29 cellular contexts compared by ENCODE assay signal in genomic region chr9:32289756-32290155, GRCh38.
"Had no signal": no experiment of that assay in that cellular context is flagged by ENCODE, and none has a peak within 500 bp of the region (broad histone marks: within the 10 kb centered on the region; RNA-seq: fewer than 3 reads in every experiment).

No MANE protein-coding gene starts in this region.

- DNase-seq: stimulated activated CD4-positive, alpha-beta T cell treated with anti-CD3 and anti-CD28 coated beads, Interleukin-2, amount 100 ng/mL, for 48 hours; stimulated activated CD4-positive, alpha-beta T cell treated with anti-CD3 and anti-CD28 coated beads, Interleukin-4, amount 100 ng/mL, for 1 hour; stimulated activated CD4-positive, alpha-beta T cell treated with anti-CD3 and anti-CD28 coated beads, Interleukin-4, amount 100 ng/mL, for 24 hours; stimulated activated CD4-positive, alpha-beta T cell treated with anti-CD3 and anti-CD28 coated beads, Interleukin-4, amount 100 ng/mL, for 4 hours; stimulated activated CD8-positive, alpha-beta memory T cell treated with anti-CD3 and anti-CD28 coated beads, Interleukin-4, amount 100 ng/mL, for 48 hours; stimulated activated naive B cell treated with anti-CD40 and anti-IgM and Interleukin-4, amounts not matched to agents 10 μg/mL and 1 μg/mL and 100 μg/mL, for 72 hours; stimulated activated naive CD4-positive, alpha-beta T cell; stimulated activated naive CD4-positive, alpha-beta T cell treated with Interleukin-2 at 50 U/mL for 16 hours; stimulated activated naive CD8-positive, alpha-beta T cell treated with anti-CD3 and anti-CD28 coated beads, Interleukin-15, amount 100 ng/mL, for 72 hours; stimulated activated naive CD8-positive, alpha-beta T cell treated with anti-CD3 and anti-CD28 coated beads, Interleukin-15, Interleukin-2, amounts not matched to agents 100 U/mL and 50 U/mL, for 24 hours; stomach; substantia nigra; testis; thyroid gland; tibial artery; transverse colon; trophoblast cell; upper lobe of left lung; upper lobe of right lung; uterus had no signal

- H3K4me1 ChIP-seq: suprapubic skin, testis, thyroid gland, tibial artery, tibial nerve, transverse colon, upper lobe of left lung, upper lobe of right lung, uterus, vagina had no signal

- H3K27me3 Mint-ChIP-seq: stimulated activated memory B cell treated with anti-CD40 and anti-IgM and Interleukin-4, amounts not matched to agents 10 μg/mL and 1 μg/mL and 100 μg/mL, for 72 hours had no signal

- H3K36me3 Mint-ChIP-seq: stimulated activated effector memory CD8-positive, alpha-beta T cell treated with anti-CD3 and anti-CD28 coated beads, Interleukin-12 subunit alpha, Interleukin-12 subunit beta, amount 100 ng/mL, for 72 hours; stimulated activated memory B cell treated with anti-CD40 and anti-IgM and Interleukin-4, amounts not matched to agents 10 μg/mL and 1 μg/mL and 100 μg/mL, for 72 hours; stimulated activated naive B cell treated with anti-CD40 and anti-IgM and Interleukin-4, amounts not matched to agents 10 μg/mL and 1 μg/mL and 100 μg/mL, for 72 hours; type B pancreatic cell had no signal

- H3K4me3 ChIP-seq: stomach, suprapubic skin, testis, thoracic aorta, thyroid gland, tibial artery, tibial nerve, transverse colon, upper lobe of left lung, upper lobe of right lung, uterus, vagina had no signal

- H3K9me3 Mint-ChIP-seq: stimulated activated effector memory CD8-positive, alpha-beta T cell treated with anti-CD3 and anti-CD28 coated beads, Interleukin-12 subunit alpha, Interleukin-12 subunit beta, amount 100 ng/mL, for 72 hours; stimulated activated naive CD8-positive, alpha-beta T cell treated with anti-CD3 and anti-CD28 coated beads, Interleukin-15, amount 100 ng/mL, for 72 hours; type B pancreatic cell had no signal

- H3K9me3 ChIP-seq: suprapubic skin, testis, thoracic aorta, thyroid gland, tibial artery, transverse colon, upper lobe of left lung, upper lobe of right lung, uterus, vagina had no signal

- H3K27ac Mint-ChIP-seq: stimulated activated effector memory CD8-positive, alpha-beta T cell treated with anti-CD3 and anti-CD28 coated beads, Interleukin-12 subunit alpha, Interleukin-12 subunit beta, amount 100 ng/mL, for 72 hours; stimulated activated memory B cell treated with anti-CD40 and anti-IgM and Interleukin-4, amounts not matched to agents 10 μg/mL and 1 μg/mL and 100 μg/mL, for 72 hours; stimulated activated naive B cell treated with anti-CD40 and anti-IgM and Interleukin-4, amounts not matched to agents 10 μg/mL and 1 μg/mL and 100 μg/mL, for 72 hours; stimulated activated naive CD8-positive, alpha-beta T cell treated with anti-CD3 and anti-CD28 coated beads, Interleukin-15, amount 100 ng/mL, for 72 hours; stimulated activated naive CD8-positive, alpha-beta T cell treated with anti-CD3 and anti-CD28 coated beads, Interleukin-15, Interleukin-2, amounts not matched to agents 100 ng/mL and 50 ng/mL, for 24 hours; type B pancreatic cell had no signal

- FAIRE-seq: urothelium cell line had no signal

- H3K36me3 ChIP-seq: stomach, suprapubic skin, thoracic aorta, thyroid gland, tibial artery, tibial nerve, transverse colon, upper lobe of left lung, upper lobe of right lung, uterus, vagina had no signal

- H3K4me1 Mint-ChIP-seq: stimulated activated effector memory CD8-positive, alpha-beta T cell treated with anti-CD3 and anti-CD28 coated beads, Interleukin-12 subunit alpha, Interleukin-12 subunit beta, amount 100 ng/mL, for 72 hours; stimulated activated memory B cell treated with anti-CD40 and anti-IgM and Interleukin-4, amounts not matched to agents 10 μg/mL and 1 μg/mL and 100 μg/mL, for 72 hours; stimulated activated naive B cell treated with anti-CD40 and anti-IgM and Interleukin-4, amounts not matched to agents 10 μg/mL and 1 μg/mL and 100 μg/mL, for 72 hours; stimulated activated naive CD8-positive, alpha-beta T cell treated with anti-CD3 and anti-CD28 coated beads, Interleukin-15, amount 100 ng/mL, for 72 hours had no signal

- H3K27me3 ChIP-seq: stomach, suprapubic skin, testis, thyroid gland, tibial artery, tibial nerve, transverse colon, upper lobe of left lung, upper lobe of right lung, uterus, vagina had no signal

- ATAC-seq: stimulated activated effector memory CD8-positive, alpha-beta T cell treated with anti-CD3 and anti-CD28 coated beads, Interleukin-12 subunit alpha, Interleukin-12 subunit beta, amount 100 ng/mL, for 72 hours; stimulated activated memory B cell treated with anti-CD40 and anti-IgM and Interleukin-4, amounts not matched to agents 10 μg/mL and 1 μg/mL and 100 μg/mL, for 72 hours; stimulated activated naive B cell treated with anti-CD40 and anti-IgM and Interleukin-4, amounts not matched to agents 10 μg/mL and 1 μg/mL and 100 μg/mL, for 72 hours; stimulated activated naive CD8-positive, alpha-beta T cell treated with anti-CD3 and anti-CD28 coated beads, Interleukin-15, amount 100 ng/mL, for 72 hours; stimulated activated naive CD8-positive, alpha-beta T cell treated with anti-CD3 and anti-CD28 coated beads, Interleukin-15, Interleukin-2, amounts not matched to agents 100 U/mL and 50 U/mL, for 24 hours; upper lobe of right lung had no signal

- H3K27ac ChIP-seq: stomach, suprapubic skin, testis, thoracic aorta, thyroid gland, tibial artery, tibial nerve, transverse colon, upper lobe of left lung, upper lobe of right lung, uterus, vagina had no signal

- H3K4me3 Mint-ChIP-seq: stimulated activated effector memory CD8-positive, alpha-beta T cell treated with anti-CD3 and anti-CD28 coated beads, Interleukin-12 subunit alpha, Interleukin-12 subunit beta, amount 100 ng/mL, for 72 hours; stimulated activated memory B cell treated with anti-CD40 and anti-IgM and Interleukin-4, amounts not matched to agents 10 μg/mL and 1 μg/mL and 100 μg/mL, for 72 hours; stimulated activated naive B cell treated with anti-CD40 and anti-IgM and Interleukin-4, amounts not matched to agents 10 μg/mL and 1 μg/mL and 100 μg/mL, for 72 hours; stimulated activated naive CD8-positive, alpha-beta T cell treated with anti-CD3 and anti-CD28 coated beads, Interleukin-15, amount 100 ng/mL, for 72 hours; stimulated activated naive CD8-positive, alpha-beta T cell treated with anti-CD3 and anti-CD28 coated beads, Interleukin-15, Interleukin-2, amounts not matched to agents 100 ng/mL and 50 ng/mL, for 24 hours; type B pancreatic cell had no signal
